11 cellular contexts compared by ENCODE assay signal in the genomic region with DNA sequence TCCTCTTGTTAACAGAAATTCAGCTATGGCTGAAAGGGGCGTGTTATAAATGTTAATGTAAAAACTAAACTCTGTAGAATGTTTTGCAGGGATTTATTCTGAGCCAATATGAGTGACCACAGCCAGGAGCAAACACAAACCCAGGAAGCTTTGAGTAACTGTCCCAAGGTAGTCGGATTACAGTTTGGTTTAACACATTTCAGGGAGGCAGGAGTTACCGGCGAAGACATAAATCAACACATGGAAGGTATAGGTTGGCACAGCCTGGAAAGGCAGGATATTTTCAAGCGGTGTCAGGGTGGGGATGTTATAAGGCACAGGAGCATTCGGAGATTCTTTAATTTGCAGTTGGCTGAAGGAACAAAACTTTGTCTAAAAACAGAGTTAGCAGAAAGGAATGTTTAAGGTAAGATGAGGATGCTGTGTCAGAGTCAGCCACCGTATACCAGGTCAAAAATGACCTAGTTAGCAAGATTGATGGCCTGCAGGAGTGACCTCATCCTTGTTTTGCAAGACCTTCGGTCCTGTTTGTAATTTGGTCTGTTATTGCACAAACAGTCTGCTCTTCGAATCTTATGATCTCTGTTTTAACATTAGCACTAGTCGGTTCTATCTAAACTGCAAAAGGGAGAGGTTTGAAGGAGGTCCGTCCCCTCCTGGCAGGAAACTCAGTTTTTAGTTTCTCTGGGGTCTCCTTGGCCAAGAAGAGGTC.
A peak's percentile ranks its signal among the peaks of the same experiment; 100 is the strongest.
DNase-seq lines count a peak whose midpoint lies in the region; ATAC-seq, FAIRE-seq and TF ChIP-seq lines count a peak whose summit lies in the region.
"Had no signal": no experiment of that assay in that cellular context is flagged by ENCODE, and none has a peak within 500 bp of the region (broad histone marks: within the 10 kb centered on the region; RNA-seq: fewer than 3 reads in every experiment).

No MANE protein-coding gene starts in this region.

- H3K4me3 Mint-ChIP-seq in astrocyte (ENCODE audit: unreplicated experiment) = no peak overlapping the region
- H3K4me3 Mint-ChIP-seq: T-helper 1 cell treated with Interleukin-12 subunit alpha and Interleukin-12 subunit beta and Interleukin-4 antibody, amounts not matched to agents 30 μg/mL and 1 μg/mL, for 36 hours had no signal

- H3K4me2 ChIP-seq in astrocyte (ENCODE audit: low read length) (no peak overlapping the region), hepatocyte (peak overlapping the region; percentile 40)

- H3K4me3 ChIP-seq in astrocyte (ENCODE audit: insufficient read depth, low read depth, low read length) (no peak overlapping the region), hepatocyte (no peak overlapping the region), stomach smooth muscle (ENCODE audit: low read length in 2 of 2) (no peak overlapping the region)

- ATAC-seq in GM18861 (IDR thresholded peaks at IDR 0.05; ENCODE audit: unreplicated experiment) (no peak), GM21786 (IDR thresholded peaks at IDR 0.05; ENCODE audit: unreplicated experiment) (no peak)

- H3K36me3 Mint-ChIP-seq in astrocyte (ENCODE audit: low read depth, unreplicated experiment) = peaks cover 2% of the 10 kb centered on the region

- no peak overlapping the region for H3K27ac ChIP-seq in astrocyte (ENCODE audit: low read depth, low read length)
- peak overlapping the region; percentile 79 for H3K27ac ChIP-seq in hepatocyte
- peak overlapping the region; percentile 46 for H3K27ac ChIP-seq in stomach smooth muscle (ENCODE audit: low read length)

- H3K36me3 ChIP-seq in astrocyte (ENCODE audit: insufficient read depth, low read length) = no peaks in the 10 kb centered on the region
- no peaks in the 10 kb centered on the region for H3K36me3 ChIP-seq in hepatocyte (replicated peaks; ENCODE audit: insufficient read depth, low read depth)
- H3K36me3 ChIP-seq in stomach smooth muscle (ENCODE audit: control insufficient read depth in 2 of 2, insufficient read depth in 2 of 2, low read length in 2 of 2) = no peaks in the 10 kb centered on the region

- no peaks in the 10 kb centered on the region for H3K79me2 ChIP-seq in astrocyte (ENCODE audit: insufficient read depth, low read length)
- H3K79me2 ChIP-seq in hepatocyte = no peaks in the 10 kb centered on the region

- H3K9me3 Mint-ChIP-seq in astrocyte (ENCODE audit: unreplicated experiment) = peaks cover 19% of the 10 kb centered on the region

- H3K4me1 Mint-ChIP-seq in astrocyte (ENCODE audit: low read depth, unreplicated experiment) = no peaks in the 10 kb centered on the region

- WGBS in hepatocyte (ENCODE audit: low lambda C conversion rate, missing lambda C conversion rate) = 49% methylated on average over 11 of the region's 11 CpGs

- H4K20me1 ChIP-seq in astrocyte (ENCODE audit: insufficient read depth, low read length) = no peaks in the 10 kb centered on the region
- no peaks in the 10 kb centered on the region for H4K20me1 ChIP-seq in hepatocyte (ENCODE audit: insufficient read depth, poor library complexity, severe bottlenecking)

- peak; percentile 90 for FAIRE-seq in astrocyte (lab: Jason Lieb, UNC)

- peaks cover 22% of the 10 kb centered on the region for H3K27me3 Mint-ChIP-seq in astrocyte (ENCODE audit: low read depth, unreplicated experiment)

- no peak overlapping the region for H3K9ac ChIP-seq in astrocyte (ENCODE audit: low read length)
- peak overlapping the region in 1 of 2 donors; percentile 6 for H3K9ac ChIP-seq in stomach smooth muscle (ENCODE audit: low read length in 2 of 2)

- H3K9me2 ChIP-seq in hepatocyte (replicated peaks; ENCODE audit: insufficient read depth) = no peaks in the 10 kb centered on the region

- H3K4me1 ChIP-seq in astrocyte (ENCODE audit: insufficient read depth, low read length) (no peaks in the 10 kb centered on the region), hepatocyte (ENCODE audit: insufficient read depth) (peaks cover 10% of the 10 kb centered on the region), stomach smooth muscle (ENCODE audit: control insufficient read depth, insufficient read depth, low read length) (no peaks in the 10 kb centered on the region)

- TF ChIP-seq CTCF in astrocyte (IDR thresholded peaks at IDR 0.05; ENCODE audit: insufficient read depth, low read depth, low read length) (no peak), hepatocyte (IDR thresholded peaks at IDR 0.05; ENCODE audit: poor library complexity) (no peak)

- peaks cover 3% of the 10 kb centered on the region for H3K9me3 ChIP-seq in astrocyte (ENCODE audit: insufficient read depth, low read depth, low read length)
- H3K9me3 ChIP-seq in hepatocyte (ENCODE audit: low read depth) = no peaks in the 10 kb centered on the region
- H3K9me3 ChIP-seq in stomach smooth muscle (ENCODE audit: control insufficient read depth in 2 of 2, low read length in 2 of 2) = no peaks in the 10 kb centered on the region

- peak; percentile 80 for DNase-seq in HCEC 1CT
- peak; percentile 47 for DNase-seq in astrocyte (ENCODE audit: low read depth)
- peak; percentile 64 for DNase-seq in hepatocyte (ENCODE audit: low spot score)
- DNase-seq in NCI-H1092 treated with DMSO at 0.1 percent for 48 hours (lab: John Stamatoyannopoulos, UW) = no peak
- DNase-seq in activated CD4-positive, alpha-beta T cell treated with anti-CD3 and anti-CD28 coated beads for 48 hours = no peak
- DNase-seq: activated effector memory CD4-positive, alpha-beta T cell treated with anti-CD3 and anti-CD28 coated beads, Interleukin-2, amount 50 U/mL, for 16 hours; stimulated activated CD8-positive, alpha-beta memory T cell treated with anti-CD3 and anti-CD28 coated beads, Interleukin-4, amount 100 ng/mL, for 48 hours had no signal

- H3K27me3 ChIP-seq in astrocyte (ENCODE audit: insufficient read depth, low read length) = peaks cover 5% of the 10 kb centered on the region
- H3K27me3 ChIP-seq in hepatocyte = no peaks in the 10 kb centered on the region
- no peaks in the 10 kb centered on the region for H3K27me3 ChIP-seq in stomach smooth muscle (ENCODE audit: control insufficient read depth in 1 of 2, insufficient read depth in 2 of 2, low read length in 2 of 2)

- H2AFZ ChIP-seq in astrocyte (ENCODE audit: low read depth, low read length) (no peak overlapping the region), hepatocyte (no peak overlapping the region)

- no peak overlapping the region for H3K27ac Mint-ChIP-seq in astrocyte (ENCODE audit: unreplicated experiment)
- H3K27ac Mint-ChIP-seq: T-helper 1 cell treated with Interleukin-12 subunit alpha and Interleukin-12 subunit beta and Interleukin-4 antibody, amounts not matched to agents 30 μg/mL and 1 μg/mL, for 36 hours had no signal

Comparison
In these comparisons a context has a peak if more than half of its experiments do, and no peak if none do; other contexts are left out.
1. DNase-seq: peak in HCEC 1CT (single experiment), astrocyte (single experiment) and hepatocyte (single experiment); none in NCI-H1092 treated with DMSO at 0.1 percent for 48 hours (single experiment) and activated CD4-positive, alpha-beta T cell treated with anti-CD3 and anti-CD28 coated beads for 48 hours (single experiment).